Comparison of ENCODE assay signal across 9 cellular contexts in the genomic region with DNA sequence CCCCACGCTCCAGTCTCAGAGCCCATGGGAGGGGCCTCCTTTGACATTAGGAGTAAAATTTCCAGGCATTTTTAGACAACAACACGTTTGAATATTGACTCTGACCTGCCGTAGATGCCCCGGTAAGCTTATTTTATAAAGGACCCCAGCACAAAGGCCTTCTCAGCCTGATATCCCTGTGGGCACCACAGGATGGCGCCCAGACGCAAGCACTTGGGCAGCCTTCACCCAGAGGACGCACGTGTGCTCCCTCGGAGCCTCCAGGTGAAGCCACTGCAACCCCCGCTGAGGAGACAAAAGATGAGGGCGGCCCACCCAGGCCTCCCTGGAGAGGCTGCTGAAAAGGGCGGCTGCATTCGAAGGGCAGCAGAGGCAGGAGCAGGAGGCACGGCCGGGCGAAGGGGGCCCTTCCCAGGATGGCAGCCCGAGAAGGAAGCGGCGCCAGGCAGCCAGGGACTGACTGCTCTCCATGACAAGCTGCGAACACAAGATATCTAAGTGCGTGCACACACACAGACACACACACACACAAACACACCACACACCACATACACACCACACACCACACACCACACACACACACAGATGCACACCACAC. TPM values are rescaled to one million over a fixed set of nuclear protein-coding genes. Genes with fewer than 3 reads are reported as not detected.
DNase-seq lines count a peak whose midpoint lies in the region; ATAC-seq, FAIRE-seq and TF ChIP-seq lines count a peak whose summit lies in the region.
"Had no signal": no experiment of that assay in that cellular context is flagged by ENCODE, and none has a peak within 500 bp of the region (broad histone marks: within the 10 kb centered on the region; RNA-seq: fewer than 3 reads in every experiment).

No MANE protein-coding gene starts in this region.

- H3K27ac Mint-ChIP-seq in CD4-positive, alpha-beta memory T cell: no peak overlapping the region
- no peak overlapping the region for H3K27ac Mint-ChIP-seq in HFFc6
- H3K27ac Mint-ChIP-seq: IgD-negative memory B cell had no signal

- POLR2A ChIA-PET in CD4-positive, alpha-beta memory T cell (lab: Charles Lee; ENCODE audit: partially characterized antibody): interaction anchor here (1.4 kb wide), 1 partner anchor 234 kb away, joined by 3 read pairs; no protein-coding TSS in a partner anchor

- no peaks in the 10 kb centered on the region for H3K4me1 ChIP-seq in CD4-positive, alpha-beta memory T cell (ENCODE audit: insufficient read depth, low read length)
- H3K4me1 ChIP-seq in thoracic aorta (ENCODE audit: control insufficient read depth in 1 of 2, low read depth in 2 of 2): no peaks in the 10 kb centered on the region

- no peaks in the 10 kb centered on the region for H3K9me2 ChIP-seq in SU-DHL-6 (replicated peaks; ENCODE audit: insufficient read depth, low read length)

- no peaks in the 10 kb centered on the region for H3K36me3 ChIP-seq in CD4-positive, alpha-beta memory T cell (ENCODE audit: insufficient read depth, low read length)
- H3K36me3 ChIP-seq in SU-DHL-6 (ENCODE audit: low read length) (no peaks in the 10 kb centered on the region), thoracic aorta (no peaks in the 10 kb centered on the region)

- no peak for ATAC-seq in thoracic aorta (ENCODE audit: insufficient number of reproducible peaks, low FRiP score, low read depth)

- H3K4me1 Mint-ChIP-seq in CD4-positive, alpha-beta memory T cell: peaks cover 0 to 6% (median 3%) of the 10 kb centered on the region in 4 donors
- H3K4me1 Mint-ChIP-seq in HFFc6 (ENCODE audit: low read depth): no peaks in the 10 kb centered on the region

- no peaks in the 10 kb centered on the region for H3K9me3 Mint-ChIP-seq in CD4-positive, alpha-beta memory T cell
- no peaks in the 10 kb centered on the region for H3K9me3 Mint-ChIP-seq in HFFc6
- H3K9me3 Mint-ChIP-seq: IgD-negative memory B cell had no signal

- FAIRE-seq in RCC 7860 (lab: Jason Lieb, UNC): no peak

- H3F3A ChIP-seq in SU-DHL-6 (ENCODE audit: insufficient read depth): no peaks in the 10 kb centered on the region

- H3K4me3 ChIP-seq in CD4-positive, alpha-beta memory T cell (ENCODE audit: low read length in 2 of 2): no peak overlapping the region
- H3K4me3 ChIP-seq in SU-DHL-6 (ENCODE audit: insufficient read depth, low read length, poor library complexity, severe bottlenecking) (no peak overlapping the region), astrocyte of the spinal cord (ENCODE audit: low read depth, low read length) (no peak overlapping the region), thoracic aorta (no peak overlapping the region)

- no peaks in the 10 kb centered on the region for H3K79me2 ChIP-seq in SU-DHL-6 (ENCODE audit: insufficient read depth, low read length)

- no peaks in the 10 kb centered on the region for H3K36me3 Mint-ChIP-seq in CD4-positive, alpha-beta memory T cell
- no peaks in the 10 kb centered on the region for H3K36me3 Mint-ChIP-seq in HFFc6 (ENCODE audit: low read depth)
- H3K36me3 Mint-ChIP-seq: IgD-negative memory B cell had no signal

- H3K9ac ChIP-seq in SU-DHL-6 (ENCODE audit: low read length): no peak overlapping the region

- peaks cover 6% of the 10 kb centered on the region for H3K27me3 ChIP-seq in CD4-positive, alpha-beta memory T cell (ENCODE audit: insufficient read depth, low read length)
- no peaks in the 10 kb centered on the region for H3K27me3 ChIP-seq in SU-DHL-6 (ENCODE audit: low read length)
- no peaks in the 10 kb centered on the region for H3K27me3 ChIP-seq in thoracic aorta (replicated peaks; ENCODE audit: insufficient read depth)

- no peaks in the 10 kb centered on the region for H3K9me3 ChIP-seq in CD4-positive, alpha-beta memory T cell (ENCODE audit: control insufficient read depth in 1 of 2, low read length in 2 of 2)
- H3K9me3 ChIP-seq in SU-DHL-6 (ENCODE audit: insufficient read depth, low read length) (no peaks in the 10 kb centered on the region), thoracic aorta (no peaks in the 10 kb centered on the region)

- intact Hi-C loops in CD4-positive, alpha-beta memory T cell (cut with micrococcal nuclease): loop anchor here (1.0 kb wide), 1 partner anchor 234 kb away; no protein-coding TSS in a partner anchor

- peak in 4 of 5 donors; percentile 31 to 40 (median 36) for DNase-seq in CD4-positive, alpha-beta memory T cell
- DNase-seq in HFFc6: no peak
- DNase-seq in astrocyte of the spinal cord (ENCODE audit: low read depth, low spot score): peak; percentile 10
- DNase-seq in medulla oblongata (ENCODE audit: extremely low spot score): peak; percentile 37
- DNase-seq in thoracic aorta (ENCODE audit: low spot score): no peak
- DNase-seq in RCC 7860 (ENCODE audit: low spot score): no peak
- DNase-seq in NK-92 treated with Interleukin-12 subunit alpha and Interleukin-12 subunit beta, amount 100 ng/mL, for 24 hours (lab: John Stamatoyannopoulos, UW): no peak

- H3K4me2 ChIP-seq in SU-DHL-6 (ENCODE audit: low read depth, low read length, poor library complexity, severe bottlenecking): no peak overlapping the region

- no peak overlapping the region for H3K4me3 Mint-ChIP-seq in CD4-positive, alpha-beta memory T cell
- no peak overlapping the region for H3K4me3 Mint-ChIP-seq in HFFc6

- peaks cover 8 to 22% of the 10 kb centered on the region in 2 donors for H3K27me3 Mint-ChIP-seq in CD4-positive, alpha-beta memory T cell
- H3K27me3 Mint-ChIP-seq in HFFc6 (ENCODE audit: insufficient read depth): peaks cover 20% of the 10 kb centered on the region

- in situ Hi-C loops in astrocyte of the spinal cord (cut with HindIII; ENCODE audit: low sequenced_read_pairs): no loop called here

- TF ChIP-seq CTCF in HFFc6 (IDR thresholded peaks at IDR 0.05): peak; percentile 67
- TF ChIP-seq CTCF in SU-DHL-6 (IDR thresholded peaks at IDR 0.05; ENCODE audit: insufficient read depth, low read length, poor library complexity, severe bottlenecking): peak; percentile 22
- TF ChIP-seq CTCF in astrocyte of the spinal cord (IDR thresholded peaks at IDR 0.05; ENCODE audit: low read depth, low read length): peak; percentile 57
- TF ChIP-seq CTCF in thoracic aorta (IDR thresholded peaks at IDR 0.05): peak; percentile 20

- no peak overlapping the region for H2AFZ ChIP-seq in SU-DHL-6 (ENCODE audit: low read depth, low read length, severe bottlenecking)

- H3K27ac ChIP-seq in CD4-positive, alpha-beta memory T cell (ENCODE audit: low read depth, low read length): no peak overlapping the region
- H3K27ac ChIP-seq in SU-DHL-6 (ENCODE audit: low read depth, low read length) (no peak overlapping the region), thoracic aorta (no peak overlapping the region)

- CTCF ChIA-PET in CD4-positive, alpha-beta memory T cell (lab: Charles Lee; ENCODE audit: partially characterized antibody): interaction anchor here (0.9 to 2.5 kb wide), 5 partner anchors 114 to 236 kb away, joined by 3 to 25 read pairs (median 5); no protein-coding TSS in a partner anchor

- H4K20me1 ChIP-seq in SU-DHL-6 (ENCODE audit: low read depth, low read length): no peaks in the 10 kb centered on the region

RNA-seq across cellular contexts. Expression of a gene that starts 15.2 kb away (rescaled TPM):
- not detected for total RNA-seq in CD4-positive, alpha-beta memory T cell
- not detected for polyA plus RNA-seq in CD4-positive, alpha-beta memory T cell
- not detected for total RNA-seq in HFFc6 (2021; fragmentation: NEBNext Ultra II Directional; extraction: Animal tissue kit (Norgen Biotek cat#: 25700))
- not detected for total RNA-seq in thoracic aorta
- polyA plus RNA-seq: IgD-negative memory B cell had no signal

RNA-seq across cellular contexts. Expression of a gene that starts 25.8 kb away (rescaled TPM):
- not detected for total RNA-seq in CD4-positive, alpha-beta memory T cell
- polyA plus RNA-seq in CD4-positive, alpha-beta memory T cell: not detected
- not detected for total RNA-seq in HFFc6 (2021; fragmentation: NEBNext Ultra II Directional; extraction: Animal tissue kit (Norgen Biotek cat#: 25700))
- not detected for total RNA-seq in thoracic aorta
- polyA plus RNA-seq: IgD-negative memory B cell had no signal

RNA-seq across cellular contexts. Expression of a gene that starts 47.6 kb away (rescaled TPM):
- not detected for total RNA-seq in CD4-positive, alpha-beta memory T cell
- not detected for polyA plus RNA-seq in CD4-positive, alpha-beta memory T cell
- total RNA-seq in HFFc6 (2021; fragmentation: NEBNext Ultra II Directional; extraction: Animal tissue kit (Norgen Biotek cat#: 25700)): 1 to 10 TPM in 5 of 6 experiments, under 1 TPM in 1; 0.90 to 2.6 (median 2.0) TPM
- 10 to 100 TPM; 31.7 to 39.4 TPM for total RNA-seq in thoracic aorta
- polyA plus RNA-seq: IgD-negative memory B cell had no signal

Comparison
In these comparisons a context has a peak if more than half of its experiments do, and no peak if none do; other contexts are left out.
1. DNase-seq: peak in CD4-positive, alpha-beta memory T cell (4 of 5), astrocyte of the spinal cord (single experiment) and medulla oblongata (single experiment); none in HFFc6 (single experiment), thoracic aorta (single experiment), RCC 7860 (single experiment) and NK-92 treated with Interleukin-12 subunit alpha and Interleukin-12 subunit beta, amount 100 ng/mL, for 24 hours (single experiment).
2. RNA of a gene that starts 47.6 kb away (total RNA-seq): 31.7 to 39.4 TPM in thoracic aorta; 0.90 to 2.6 TPM in HFFc6 and not detected in CD4-positive, alpha-beta memory T cell; every median in the first group is over 4 times any median in the second.
3. Peak in every context shown above with its lines, with median percentiles within 50 percentile points of each other: CTCF ChIP-seq.